20 cellular contexts compared by ENCODE assay signal in genomic region chr11:62981743-62982142, GRCh38. TPM values are rescaled to one million over a fixed set of nuclear protein-coding genes. Genes with fewer than 3 reads are reported as not detected.
DNase-seq lines count a peak whose midpoint lies in the region; ATAC-seq and TF ChIP-seq lines count a peak whose summit lies in the region.
"Had no signal": no experiment of that assay in that cellular context is flagged by ENCODE, and none has a peak within 500 bp of the region (broad histone marks: within the 10 kb centered on the region; RNA-seq: fewer than 3 reads in every experiment).

No MANE protein-coding gene starts in this region.

- no TSS peak for BruUV-seq in OCI-LY7 (replicated peaks; lab: Mats Ljungman, UMichigan)

- POLR2A ChIA-PET in OCI-LY7 (lab: Charles Lee), result no interaction called here

- H3K27me3 Mint-ChIP-seq in activated naive CD8-positive, alpha-beta T cell treated with anti-CD3 and anti-CD28 coated beads, Interleukin-2, amount 50 U/mL, for 24 hours, result peaks cover 11% of the 10 kb centered on the region
- peaks cover 15% of the 10 kb centered on the region for H3K27me3 Mint-ChIP-seq in activated naive CD8-positive, alpha-beta T cell treated with anti-CD3 and anti-CD28 coated beads for 36 hours
- H3K27me3 Mint-ChIP-seq in endodermal cell (ENCODE audit: insufficient read depth), result peaks cover 10% of the 10 kb centered on the region

- H3K27ac ChIP-seq in OCI-LY7 (ENCODE audit: low read depth, low read length, poor library complexity, severe bottlenecking) (no peak overlapping the region), endodermal cell (ENCODE audit: low read depth, low read length) (no peak overlapping the region), ovary (no peak overlapping the region)
- H3K27ac ChIP-seq: RWPE1 had no signal

- TF ChIP-seq EP300 in ovary (IDR thresholded peaks at IDR 0.05), result no peak

- CTCF ChIA-PET in OCI-LY7 (lab: Charles Lee; ENCODE audit: unreplicated experiment), result no interaction called here

- H3K4me3 ChIP-seq in OCI-LY7 (ENCODE audit: low read depth, low read length, poor library complexity, severe bottlenecking), result no peak overlapping the region
- H3K4me3 ChIP-seq in endodermal cell (ENCODE audit: low read length), result no peak overlapping the region
- H3K4me3 ChIP-seq in retinal pigment epithelial cell (ENCODE audit: low read length), result no peak overlapping the region
- no peak overlapping the region for H3K4me3 ChIP-seq in ovary

- TF ChIP-seq CTCF in OCI-LY7 (conservative IDR thresholded peaks at IDR 0.05; ENCODE audit: low read length) (peak; percentile 39; the same call in 1 of the 2 replicates), endodermal cell (conservative IDR thresholded peaks at IDR 0.05) (peak; percentile 66), retinal pigment epithelial cell (conservative IDR thresholded peaks at IDR 0.05; ENCODE audit: low read depth, low read length) (peak; percentile 21), ovary (IDR thresholded peaks at IDR 0.05) (no peak)

- no peak overlapping the region for H2AFZ ChIP-seq in OCI-LY7 (ENCODE audit: low read length)

- no peaks in the 10 kb centered on the region for H3K36me3 Mint-ChIP-seq in activated naive CD8-positive, alpha-beta T cell treated with anti-CD3 and anti-CD28 coated beads, Interleukin-2, amount 50 U/mL, for 24 hours (ENCODE audit: low read depth)
- H3K36me3 Mint-ChIP-seq in activated naive CD8-positive, alpha-beta T cell treated with anti-CD3 and anti-CD28 coated beads for 36 hours, result no peaks in the 10 kb centered on the region
- H3K36me3 Mint-ChIP-seq in endodermal cell (ENCODE audit: low read depth), result no peaks in the 10 kb centered on the region
- H3K36me3 Mint-ChIP-seq: CD14-positive monocyte had no signal

- H3K9ac ChIP-seq in endodermal cell (ENCODE audit: extremely low read depth, low read length, poor library complexity, severe bottlenecking), result no peak overlapping the region

- no peak overlapping the region for H3K4me3 Mint-ChIP-seq in activated naive CD8-positive, alpha-beta T cell treated with anti-CD3 and anti-CD28 coated beads, Interleukin-2, amount 50 U/mL, for 24 hours
- no peak overlapping the region for H3K4me3 Mint-ChIP-seq in activated naive CD8-positive, alpha-beta T cell treated with anti-CD3 and anti-CD28 coated beads for 36 hours
- no peak overlapping the region for H3K4me3 Mint-ChIP-seq in endodermal cell
- H3K4me3 Mint-ChIP-seq: CD14-positive monocyte had no signal

- H3K4me2 ChIP-seq in OCI-LY7 (ENCODE audit: low read length), result no peak overlapping the region

- no peaks in the 10 kb centered on the region for H3K36me3 ChIP-seq in OCI-LY7 (ENCODE audit: insufficient read depth, low read length)
- no peaks in the 10 kb centered on the region for H3K36me3 ChIP-seq in endodermal cell (ENCODE audit: control insufficient read depth, insufficient read depth, low read length)
- H3K36me3 ChIP-seq in ovary, result no peaks in the 10 kb centered on the region

- H3K9me3 ChIP-seq in OCI-LY7 (ENCODE audit: low read length) (no peaks in the 10 kb centered on the region), endodermal cell (ENCODE audit: control insufficient read depth, low read length) (no peaks in the 10 kb centered on the region), ovary (no peaks in the 10 kb centered on the region)

- intact Hi-C loops in OCI-LY7 (cut with micrococcal nuclease; ENCODE audit: unreplicated experiment) (no loop called here), ovary (cut with DNase I) (no loop called here)

- no peaks in the 10 kb centered on the region for H3K4me1 ChIP-seq in OCI-LY7 (ENCODE audit: insufficient read depth, low read length, poor library complexity, severe bottlenecking)
- no peaks in the 10 kb centered on the region for H3K4me1 ChIP-seq in endodermal cell (ENCODE audit: control insufficient read depth, insufficient read depth, low read length)
- H3K4me1 ChIP-seq in ovary (ENCODE audit: insufficient read depth), result no peaks in the 10 kb centered on the region

- no peaks in the 10 kb centered on the region for H3K9me3 Mint-ChIP-seq in activated naive CD8-positive, alpha-beta T cell treated with anti-CD3 and anti-CD28 coated beads, Interleukin-2, amount 50 U/mL, for 24 hours
- no peaks in the 10 kb centered on the region for H3K9me3 Mint-ChIP-seq in activated naive CD8-positive, alpha-beta T cell treated with anti-CD3 and anti-CD28 coated beads for 36 hours
- H3K9me3 Mint-ChIP-seq in endodermal cell, result no peaks in the 10 kb centered on the region

- H3K27ac Mint-ChIP-seq in activated naive CD8-positive, alpha-beta T cell treated with anti-CD3 and anti-CD28 coated beads, Interleukin-2, amount 50 U/mL, for 24 hours, result no peak overlapping the region
- H3K27ac Mint-ChIP-seq in activated naive CD8-positive, alpha-beta T cell treated with anti-CD3 and anti-CD28 coated beads for 36 hours, result no peak overlapping the region
- H3K27ac Mint-ChIP-seq in endodermal cell, result no peak overlapping the region
- H3K27ac Mint-ChIP-seq: CD14-positive monocyte had no signal

- no peaks in the 10 kb centered on the region for H4K20me1 ChIP-seq in OCI-LY7 (ENCODE audit: insufficient read depth, low read length)

- no peaks in the 10 kb centered on the region for H3K4me1 Mint-ChIP-seq in activated naive CD8-positive, alpha-beta T cell treated with anti-CD3 and anti-CD28 coated beads, Interleukin-2, amount 50 U/mL, for 24 hours
- no peaks in the 10 kb centered on the region for H3K4me1 Mint-ChIP-seq in activated naive CD8-positive, alpha-beta T cell treated with anti-CD3 and anti-CD28 coated beads for 36 hours
- H3K4me1 Mint-ChIP-seq in endodermal cell, result no peaks in the 10 kb centered on the region
- H3K4me1 Mint-ChIP-seq: CD14-positive monocyte had no signal

- ATAC-seq in activated naive CD8-positive, alpha-beta T cell treated with anti-CD3 and anti-CD28 coated beads, Interleukin-2, amount 50 U/mL, for 24 hours, result peak; percentile 16
- ATAC-seq: PC-3 had no signal

- no peak for DNase-seq in activated naive CD8-positive, alpha-beta T cell treated with anti-CD3 and anti-CD28 coated beads, Interleukin-2, amount 50 U/mL, for 24 hours
- DNase-seq in activated naive CD8-positive, alpha-beta T cell treated with anti-CD3 and anti-CD28 coated beads for 36 hours, result no peak
- no peak for DNase-seq in OCI-LY7 (ENCODE audit: low spot score)
- peak; percentile 76 for DNase-seq in endodermal cell
- no peak for DNase-seq in retinal pigment epithelial cell (ENCODE audit: low read depth)
- no peak for DNase-seq in stimulated activated CD4-positive, alpha-beta T cell treated with anti-CD3 and anti-CD28 coated beads, Interleukin-15, amount 100 ng/mL, for 24 hours
- DNase-seq in ovary, result no peak
- no peak for DNase-seq in NCI-H1105 treated with DMSO at 0.1 percent for 48 hours (lab: John Stamatoyannopoulos, UW)
- DNase-seq: 8988T, GDM1, MM.1S, NCI-H1092 treated with DMSO at 0.1 percent for 48 hours, NCI-H1694, NCI-H510A, NCI-H774, PC-3, SIG-M5 had no signal

- 76 to 92% methylated on average over 6 of the region's 7 CpGs for WGBS in endodermal cell (ENCODE audit: insufficient coverage in 1 of 2, insufficient read length in 1 of 2), 2 experiments
- WGBS in ovary, 3 donors, result 85 to 88% (median 88%) methylated on average over 7 of the region's 7 CpGs

- no peak for TF ChIP-seq POLR2A in ovary (IDR thresholded peaks at IDR 0.05)

- H3K79me2 ChIP-seq in OCI-LY7 (ENCODE audit: insufficient read depth, low read depth, low read length), result no peaks in the 10 kb centered on the region

- no peaks in the 10 kb centered on the region for H3K9me2 ChIP-seq in OCI-LY7 (ENCODE audit: insufficient read depth, low read length)

- H3K27me3 ChIP-seq in endodermal cell (ENCODE audit: control insufficient read depth, insufficient read depth, low read length, poor library complexity, severe bottlenecking) (no peaks in the 10 kb centered on the region), ovary (no peaks in the 10 kb centered on the region)

RNA-seq across cellular contexts. Expression of gene SLC22A6, which starts 3.0 kb away (rescaled TPM):
- total RNA-seq in activated naive CD8-positive, alpha-beta T cell treated with anti-CD3 and anti-CD28 coated beads for 36 hours, result not detected
- not detected in 2 replicates for total RNA-seq in OCI-LY7 (2014; rRNA removed; shearing (Covaris generic))
- total RNA-seq in OCI-LY7 (2022) (not detected in 2 replicates), endodermal cell (not detected), ovary (not detected)
- polyA plus RNA-seq in endodermal cell (2013, experiment 1 of 2), result 0.28 TPM
- not detected for polyA plus RNA-seq in endodermal cell (2013, experiment 2 of 2)
- not detected for polyA plus RNA-seq in ovary
- total RNA-seq: PC-3 had no signal
- polyA plus RNA-seq: AG04450, CD14-positive monocyte had no signal

RNA-seq across cellular contexts. Expression of gene SLC22A8, which starts 33.9 kb away (rescaled TPM):
- total RNA-seq in activated naive CD8-positive, alpha-beta T cell treated with anti-CD3 and anti-CD28 coated beads for 36 hours, result not detected
- not detected in 2 replicates for total RNA-seq in OCI-LY7 (2014; rRNA removed; shearing (Covaris generic))
- not detected in 2 replicates for total RNA-seq in OCI-LY7 (2022)
- under 1 TPM in 1 of 2 donors, not detected in 1; 0.22 TPM for total RNA-seq in endodermal cell
- polyA plus RNA-seq in endodermal cell (2013, experiment 1 of 2), result not detected
- not detected for polyA plus RNA-seq in endodermal cell (2013, experiment 2 of 2)
- under 1 TPM in 1 of 7 donors, not detected in 6; 0.18 TPM for total RNA-seq in ovary
- not detected for polyA plus RNA-seq in ovary
- total RNA-seq: PC-3 had no signal
- polyA plus RNA-seq: AG04450, CD14-positive monocyte had no signal

Comparison
In these comparisons a context has a peak if more than half of its experiments do, and no peak if none do; other contexts are left out.
1. CTCF ChIP-seq: peak in OCI-LY7 (single experiment), endodermal cell (single experiment) and retinal pigment epithelial cell (single experiment); none in ovary (0 of 3).